In genomic region chr9:72623156-72623555, GRCh38 we compare ENCODE assay signal across 24 cellular contexts.
"Had no signal": no experiment of that assay in that cellular context is flagged by ENCODE, and none has a peak within 500 bp of the region (broad histone marks: within the 10 kb centered on the region; RNA-seq: fewer than 3 reads in every experiment).

No MANE protein-coding gene starts in this region.

- H3K4me1 Mint-ChIP-seq: activated naive CD8-positive, alpha-beta T cell treated with anti-CD3 and anti-CD28 coated beads, Interleukin-2, amount 50 U/mL, for 24 hours; nephron progenitor cell had no signal

- H3K9me3 Mint-ChIP-seq: activated naive CD4-positive, alpha-beta T cell treated with anti-CD3 and anti-CD28 coated beads for 36 hours; activated naive CD8-positive, alpha-beta T cell treated with anti-CD3 and anti-CD28 coated beads, Interleukin-2, amount 50 U/mL, for 24 hours; activated T-helper 2 cell treated with anti-CD3 and anti-CD28 coated beads, Interferon-gamma antibody, Interleukin-2, Interleukin-4, amounts not matched to agents 10 μg/mL and 5 μg/mL and 100 μg/mL, durations not matched to agents 14 hours and 24 hours and 36 hours; nephron progenitor cell; T-helper 2 cell treated with Interferon-gamma antibody and Interleukin-4, amounts not matched to agents 5 μg/mL and 100 μg/mL, for 36 hours had no signal

- H3K27ac Mint-ChIP-seq: activated naive CD4-positive, alpha-beta T cell treated with anti-CD3 and anti-CD28 coated beads for 36 hours; activated naive CD8-positive, alpha-beta T cell treated with anti-CD3 and anti-CD28 coated beads, Interleukin-2, amount 50 U/mL, for 24 hours; activated T-helper 2 cell treated with anti-CD3 and anti-CD28 coated beads, Interferon-gamma antibody, Interleukin-2, Interleukin-4, amounts not matched to agents 10 μg/mL and 5 μg/mL and 100 μg/mL, durations not matched to agents 14 hours and 24 hours and 36 hours; nephron progenitor cell; progenitor cell of endocrine pancreas; T-helper 2 cell treated with Interferon-gamma antibody and Interleukin-4, amounts not matched to agents 5 μg/mL and 100 μg/mL, for 36 hours had no signal

- H3K4me3 ChIP-seq: ascending aorta, esophagus squamous epithelium, tibial nerve, vagina had no signal

- DNase-seq: activated CD4-positive, alpha-beta T cell treated with anti-CD3 and anti-CD28 coated beads, Interleukin-2, amount 50 U/mL, for 48 hours; activated naive CD4-positive, alpha-beta T cell treated with anti-CD3 and anti-CD28 coated beads for 36 hours; activated naive CD8-positive, alpha-beta T cell treated with anti-CD3 and anti-CD28 coated beads, Interleukin-2, amount 50 U/mL, for 24 hours; activated T-cell treated with anti-CD3 and anti-CD28 coated beads, Interleukin-2, amount 50 U/mL, for 1 hour; caudate nucleus; esophagus squamous epithelium; kidney; left ventricle myocardium superior; mesendoderm; nephron progenitor cell; occipital lobe; right cardiac atrium; small intestine; stimulated activated CD4-positive, alpha-beta T cell treated with anti-CD3 and anti-CD28 coated beads, Interleukin-4, amount 100 ng/mL, for 4 hours; stimulated activated CD8-positive, alpha-beta memory T cell treated with anti-CD3 and anti-CD28 coated beads, Interleukin-4, amount 100 ng/mL, for 48 hours; stimulated activated naive CD4-positive, alpha-beta T cell treated with Interleukin-2 at 50 U/mL for 16 hours; substantia nigra had no signal

- ATAC-seq: activated CD4-positive, CD25-positive, alpha-beta regulatory T cell treated with anti-CD3 and anti-CD28 coated beads, Interleukin-2, amount 50 U/mL, for 24 hours; activated naive CD8-positive, alpha-beta T cell treated with anti-CD3 and anti-CD28 coated beads, Interleukin-2, amount 50 U/mL, for 24 hours; left ventricle myocardium superior; right cardiac atrium had no signal

- H3K4me3 Mint-ChIP-seq: activated naive CD4-positive, alpha-beta T cell treated with anti-CD3 and anti-CD28 coated beads for 36 hours; activated naive CD8-positive, alpha-beta T cell treated with anti-CD3 and anti-CD28 coated beads, Interleukin-2, amount 50 U/mL, for 24 hours; nephron progenitor cell; T-helper 2 cell treated with Interferon-gamma antibody and Interleukin-4, amounts not matched to agents 5 μg/mL and 100 μg/mL, for 36 hours had no signal

- H3K27me3 Mint-ChIP-seq: activated naive CD8-positive, alpha-beta T cell treated with anti-CD3 and anti-CD28 coated beads, Interleukin-2, amount 50 U/mL, for 24 hours; progenitor cell of endocrine pancreas had no signal
